Comparison of ENCODE assay signal across 20 cellular contexts in genomic region chr2:38793511-38793910, GRCh38.
"Had no signal": no experiment of that assay in that cellular context is flagged by ENCODE, and none has a peak within 500 bp of the region (broad histone marks: within the 10 kb centered on the region; RNA-seq: fewer than 3 reads in every experiment).

No MANE protein-coding gene starts in this region.

- H3K27ac ChIP-seq: dorsolateral prefrontal cortex, gastrocnemius medialis, heart right ventricle, parathyroid adenoma, psoas muscle had no signal

- H3K27me3 ChIP-seq: dorsolateral prefrontal cortex, gastrocnemius medialis, heart right ventricle had no signal

- H2AFZ ChIP-seq: parathyroid adenoma had no signal

- H3K9me3 ChIP-seq: gastrocnemius medialis, heart right ventricle, psoas muscle had no signal

- ATAC-seq: esophagus mucosa, gastrocnemius medialis, heart right ventricle, left ventricle myocardium superior, natural killer cell, psoas muscle, sciatic nerve had no signal

- H3K4me1 ChIP-seq: gastrocnemius medialis, parathyroid adenoma, psoas muscle had no signal

- H3K4me3 ChIP-seq: dorsolateral prefrontal cortex, gastrocnemius medialis, heart right ventricle, psoas muscle had no signal

- H3K27ac Mint-ChIP-seq: natural killer cell, type B pancreatic cell had no signal

- H3K4me3 Mint-ChIP-seq: central memory CD8-positive, alpha-beta T cell; natural killer cell; type B pancreatic cell had no signal

- DNase-seq: cortex of kidney; dorsolateral prefrontal cortex; effector CD8-positive, alpha-beta T cell; gastrocnemius medialis; heart right ventricle; islet precursor cell; left ventricle myocardium superior; mesendoderm; natural killer cell; occipital lobe; psoas muscle; stimulated activated CD4-positive, alpha-beta T cell treated with anti-CD3 and anti-CD28 coated beads, Interleukin-12 subunit alpha, Interleukin-12 subunit beta, amount 100 ng/mL, for 4 hours; stimulated activated naive CD4-positive, alpha-beta T cell treated with Interleukin-2 at 50 U/mL for 16 hours had no signal

- H3K9me3 Mint-ChIP-seq: central memory CD8-positive, alpha-beta T cell; natural killer cell; type B pancreatic cell had no signal

- H3K4me1 Mint-ChIP-seq: central memory CD8-positive, alpha-beta T cell; natural killer cell had no signal

- H3K27me3 Mint-ChIP-seq: central memory CD8-positive, alpha-beta T cell; type B pancreatic cell had no signal

- H3K9ac ChIP-seq: parathyroid adenoma had no signal

- FAIRE-seq: endometrium, urothelium cell line had no signal

- H3K79me2 ChIP-seq: parathyroid adenoma had no signal
